In the genomic region with DNA sequence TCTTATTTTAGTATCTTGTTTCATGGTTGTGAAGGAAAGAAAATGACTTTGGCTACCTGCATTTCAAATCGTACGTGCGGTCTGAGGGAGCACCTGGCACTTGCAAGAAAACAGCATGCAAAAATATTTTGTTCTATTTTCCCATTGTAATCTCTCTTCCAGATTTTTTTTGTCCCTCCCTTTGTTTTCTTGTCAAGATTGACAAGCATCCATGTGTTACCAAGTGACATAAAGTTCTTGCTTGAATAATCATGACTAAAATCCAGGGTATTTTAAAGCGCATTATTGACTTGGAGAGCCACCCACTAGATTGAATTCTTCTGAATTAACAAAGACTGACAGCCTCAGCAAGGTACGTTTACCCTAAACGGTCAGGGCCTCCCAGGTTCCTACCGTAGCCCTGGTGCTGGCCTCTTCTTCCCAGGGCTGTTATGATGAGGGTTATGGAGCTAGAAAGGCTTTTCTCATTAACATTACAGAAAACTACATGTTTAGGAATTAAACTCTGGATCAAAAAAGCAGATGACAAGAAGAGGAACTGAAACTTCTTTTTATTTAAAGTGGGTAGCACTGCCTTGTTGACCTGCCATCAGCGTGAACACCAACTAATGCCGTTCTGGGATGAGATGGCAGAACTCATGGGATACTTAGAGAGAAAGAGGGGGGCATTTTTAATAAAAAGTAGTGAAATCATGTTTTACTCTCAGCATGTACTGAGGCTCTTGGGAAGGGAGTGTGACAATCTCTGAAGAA, we compare ENCODE assay signal across 12 cellular contexts.
DNase-seq lines count a peak whose midpoint lies in the region; ATAC-seq and TF ChIP-seq lines count a peak whose summit lies in the region.
"Had no signal": no experiment of that assay in that cellular context is flagged by ENCODE, and none has a peak within 500 bp of the region (broad histone marks: within the 10 kb centered on the region; RNA-seq: fewer than 3 reads in every experiment).

No MANE protein-coding gene starts in this region.

- no peak overlapping the region for H3K4me2 ChIP-seq in mammary epithelial cell (ENCODE audit: insufficient read depth, low read depth, low read length)

- H3K36me3 ChIP-seq in mammary epithelial cell (ENCODE audit: insufficient read depth, low read length) = no peaks in the 10 kb centered on the region
- H3K36me3 ChIP-seq in tibial nerve = no peaks in the 10 kb centered on the region

- no peak overlapping the region for H3K9ac ChIP-seq in mammary epithelial cell (ENCODE audit: insufficient read depth, low read length)

- BruUV-seq in mammary epithelial cell (replicated peaks; lab: Mats Ljungman, UMichigan) = no TSS peak

- in situ Hi-C loops in mammary epithelial cell (cut with MboI; ENCODE audit: low sequenced_read_pairs in 2 of 2) = no loop called here

- DNase-seq in NCI-H2227 treated with DMSO at 0.1 percent for 48 hours (lab: John Stamatoyannopoulos, UW) = no peak
- DNase-seq in mammary epithelial cell = no peak
- DNase-seq in HuH-7 (ENCODE audit: low spot score) = no peak
- no peak for DNase-seq in tibial nerve (ENCODE audit: low spot score in 2 of 2)
- DNase-seq: natural killer cell; NCI-H1092 treated with DMSO at 0.1 percent for 48 hours; stimulated activated CD4-positive, alpha-beta T cell treated with anti-CD3 and anti-CD28 coated beads, Interleukin-12 subunit alpha, Interleukin-12 subunit beta, amount 100 ng/mL, for 4 hours; T1000 had no signal

- dilution Hi-C loops in mammary epithelial cell (cut with HindIII; ENCODE audit: low sequenced_read_pairs) = no loop called here

- H3K4me1 ChIP-seq in mammary epithelial cell (ENCODE audit: insufficient read depth, low read length) (peaks cover 24% of the 10 kb centered on the region), tibial nerve (no peaks in the 10 kb centered on the region)

- H3K27me3 ChIP-seq in mammary epithelial cell (ENCODE audit: insufficient read depth, low read length) (no peaks in the 10 kb centered on the region), tibial nerve (no peaks in the 10 kb centered on the region)

- H4K20me1 ChIP-seq in mammary epithelial cell (ENCODE audit: insufficient read depth, low read length) = no peaks in the 10 kb centered on the region

- H3K27ac ChIP-seq in cingulate gyrus (ENCODE audit: low read depth, low read length) (peak overlapping the region; percentile 61), mammary epithelial cell (ENCODE audit: insufficient read depth, low read depth, low read length) (no peak overlapping the region), tibial nerve (no peak overlapping the region)

- CTCF ChIA-PET in mammary epithelial cell (lab: Charles Lee; ENCODE audit: low non-redundant PET) = no interaction called here

- TF ChIP-seq CTCF in mammary epithelial cell (conservative IDR thresholded peaks at IDR 0.05 in 1 of 2, IDR thresholded peaks at IDR 0.05 in 1 of 2; ENCODE audit: extremely low read depth in 1 of 2, insufficient read depth in 1 of 2, low read depth in 1 of 2, low read length in 2 of 2) (no peak), tibial nerve (IDR thresholded peaks at IDR 0.05) (no peak)

- H3K79me2 ChIP-seq in mammary epithelial cell (ENCODE audit: insufficient read depth, low read length) = no peaks in the 10 kb centered on the region

- 96% methylated on average over 9 of the region's 9 CpGs for WGBS in mammary epithelial cell (ENCODE audit: low coverage, missing lambda C conversion rate)
- 82 to 89% methylated on average over 9 of the region's 9 CpGs for WGBS in tibial nerve, 2 donors

- H2AFZ ChIP-seq in mammary epithelial cell (ENCODE audit: low read depth, low read length) = no peak overlapping the region

- no peak for TF ChIP-seq POLR2A in tibial nerve (IDR thresholded peaks at IDR 0.05)

- no peak for TF ChIP-seq EP300 in tibial nerve (IDR thresholded peaks at IDR 0.05)

- H3K9me3 ChIP-seq in mammary epithelial cell (replicated peaks; ENCODE audit: insufficient read depth, low read length) (no peaks in the 10 kb centered on the region), tibial nerve (no peaks in the 10 kb centered on the region)

- intact Hi-C loops in mammary epithelial cell (cut with micrococcal nuclease) = loop anchor here (5.0 kb wide), 2 partner anchors 66 to 199 kb away; no protein-coding TSS in a partner anchor

- no peak overlapping the region for H3K4me3 ChIP-seq in mammary epithelial cell (replicated peaks in 1 of 3; ENCODE audit: insufficient read depth in 1 of 3, low read depth in 2 of 3, low read length in 3 of 3)
- H3K4me3 ChIP-seq in tibial nerve = no peak overlapping the region

- ATAC-seq in GM18870 (IDR thresholded peaks at IDR 0.05; ENCODE audit: unreplicated experiment) (peak; percentile 70), GM21723 (IDR thresholded peaks at IDR 0.05; ENCODE audit: unreplicated experiment) (peak; percentile 89), HG03196 (IDR thresholded peaks at IDR 0.05; ENCODE audit: unreplicated experiment) (peak; percentile 70)
- ATAC-seq: natural killer cell had no signal
